Comparison of ENCODE assay signal across 13 cellular contexts in genomic region chr17:46121841-46122485, GRCh38.
DNase-seq lines count a peak whose midpoint lies in the region; ATAC-seq and TF ChIP-seq lines count a peak whose summit lies in the region.
"Had no signal": no experiment of that assay in that cellular context is flagged by ENCODE, and none has a peak within 500 bp of the region (broad histone marks: within the 10 kb centered on the region; RNA-seq: fewer than 3 reads in every experiment).

No MANE protein-coding gene starts in this region.

- peak overlapping the region; percentile 48 for H3K27ac Mint-ChIP-seq in activated CD4-positive, alpha-beta T cell treated with anti-CD3 and anti-CD28 coated beads, Interleukin-2, amount 10 ng/mL, durations not matched to agents 7 days and 5 days
- H3K27ac Mint-ChIP-seq in H9: peak overlapping the region in 2 of 3 experiments; percentile 7 to 78; a peak in 2 of 7 replicates
- H3K27ac Mint-ChIP-seq in activated naive CD8-positive, alpha-beta T cell treated with anti-CD3 and anti-CD28 coated beads for 36 hours: peak overlapping the region; percentile 77

- H3K23me2 ChIP-seq in H9 (ENCODE audit: insufficient read length, low read depth, low read length, poor library complexity, severe bottlenecking): no peaks in the 10 kb centered on the region

- H2AK5ac ChIP-seq in H9 (ENCODE audit: insufficient read length, low read length): no peak overlapping the region

- no peaks in the 10 kb centered on the region for H3K36me3 ChIP-seq in gastrocnemius medialis
- H3K36me3 ChIP-seq: transverse colon had no signal

- no peak overlapping the region for H4K91ac ChIP-seq in H9 (ENCODE audit: insufficient read length, low read depth, low read length)

- no peak overlapping the region for H3K4ac ChIP-seq in H9 (ENCODE audit: low read depth, low read length)

- H4K8ac ChIP-seq in H9 (replicated peaks; ENCODE audit: insufficient read length, low read depth, low read length): no peak overlapping the region

- no peak overlapping the region for H3K4me2 ChIP-seq in H9 (ENCODE audit: insufficient read depth, insufficient read length, low read length)

- H3K27ac ChIP-seq in H9 (ENCODE audit: insufficient read length, low read depth, low read length): no peak overlapping the region
- H3K27ac ChIP-seq in gastrocnemius medialis: peak overlapping the region; percentile 49 to 72 (median 58)
- H3K27ac ChIP-seq: coronary artery, RWPE1, transverse colon had no signal

- H4K20me1 ChIP-seq in H9 (ENCODE audit: control insufficient read depth, insufficient read depth, insufficient read length): no peaks in the 10 kb centered on the region

- no peak overlapping the region for H3K9ac ChIP-seq in H9 (ENCODE audit: extremely low read depth, insufficient read length, low read length)

- H3K4me1 ChIP-seq in H9 (ENCODE audit: insufficient read depth, low read length) (peaks cover 2% of the 10 kb centered on the region; the same call in 1 of the 2 replicates), gastrocnemius medialis (peaks cover 87 to 91% of the 10 kb centered on the region in 2 donors)

- H3K79me2 ChIP-seq in H9 (ENCODE audit: insufficient read depth, low read length): peaks cover 67% of the 10 kb centered on the region; the same call in 1 of the 2 replicates

- peaks cover 3% of the 10 kb centered on the region for H3K79me1 ChIP-seq in H9 (ENCODE audit: insufficient read depth, low read depth, low read length, poor library complexity, severe bottlenecking)

- in situ Hi-C loops in gastrocnemius medialis (cut with MboI; ENCODE audit: low sequenced_read_pairs in 4 of 4): no loop called here

- no peak overlapping the region for H3K4me3 ChIP-seq in gastrocnemius medialis
- H3K4me3 ChIP-seq: coronary artery, transverse colon had no signal

- H2BK20ac ChIP-seq in H9 (ENCODE audit: low read depth, low read length, poor library complexity, severe bottlenecking): no peak overlapping the region

- H3K27me3 ChIP-seq in H9 (ENCODE audit: insufficient read depth, low read length) (no peaks in the 10 kb centered on the region), gastrocnemius medialis (no peaks in the 10 kb centered on the region)
- H3K27me3 ChIP-seq: transverse colon had no signal

- no peak overlapping the region for H2BK12ac ChIP-seq in H9 (ENCODE audit: insufficient read length, low read depth, low read length)

- no peaks in the 10 kb centered on the region for H3K9me3 Mint-ChIP-seq in activated CD4-positive, alpha-beta T cell treated with anti-CD3 and anti-CD28 coated beads, Interleukin-2, amount 10 ng/mL, durations not matched to agents 7 days and 5 days
- H3K9me3 Mint-ChIP-seq in H9: no peaks in the 10 kb centered on the region
- H3K9me3 Mint-ChIP-seq in activated naive CD8-positive, alpha-beta T cell treated with anti-CD3 and anti-CD28 coated beads for 36 hours: peaks cover 2% of the 10 kb centered on the region

- DNase-seq in activated CD4-positive, alpha-beta T cell treated with anti-CD3 and anti-CD28 coated beads, Interleukin-2, amount 10 ng/mL, durations not matched to agents 7 days and 5 days: no peak
- DNase-seq in activated CD4-positive, alpha-beta T cell treated with anti-CD3 and anti-CD28 coated beads, Interleukin-2, amount 50 U/mL, for 4 hours: no peak
- DNase-seq in H9: no peak
- DNase-seq in activated naive CD8-positive, alpha-beta T cell treated with anti-CD3 and anti-CD28 coated beads for 36 hours: no peak
- no peak for DNase-seq in gastrocnemius medialis
- DNase-seq in NCI-H2171 treated with DMSO at 0.1 percent for 48 hours (lab: John Stamatoyannopoulos, UW): no peak
- no peak for DNase-seq in amygdala (lab: John Stamatoyannopoulos, UW)
- DNase-seq in activated gamma-delta T cell (lab: John Stamatoyannopoulos, UW): no peak
- DNase-seq: DMS79 treated with DMSO at 0.1 percent for 48 hours, NCI-H510A, transverse colon had no signal

- TF ChIP-seq CTCF in H9 (conservative IDR thresholded peaks at IDR 0.05): no peak
- no peak for TF ChIP-seq CTCF in gastrocnemius medialis (IDR thresholded peaks at IDR 0.05 in 4 of 5, conservative IDR thresholded peaks at IDR 0.05 in 1 of 5)

- H3K4me3 Mint-ChIP-seq in activated CD4-positive, alpha-beta T cell treated with anti-CD3 and anti-CD28 coated beads, Interleukin-2, amount 10 ng/mL, durations not matched to agents 7 days and 5 days: peak overlapping the region; percentile 17
- no peak overlapping the region for H3K4me3 Mint-ChIP-seq in H9
- peak overlapping the region; percentile 24 for H3K4me3 Mint-ChIP-seq in activated naive CD8-positive, alpha-beta T cell treated with anti-CD3 and anti-CD28 coated beads for 36 hours

- no peak overlapping the region for H2BK120ac ChIP-seq in H9 (ENCODE audit: low read depth, low read length, poor library complexity, severe bottlenecking)

- CTCF ChIA-PET in activated CD4-positive, alpha-beta T cell treated with anti-CD3 and anti-CD28 coated beads, Interleukin-2, amount 10 ng/mL, durations not matched to agents 7 days and 5 days (lab: Charles Lee): interaction anchor here (2.3 kb wide), 1 partner anchor 71 kb away, joined by 8 read pairs; the partner anchor contains the start of gene KANSL1

- H3K23ac ChIP-seq in H9 (ENCODE audit: insufficient read length, low read depth, low read length): no peak overlapping the region

- peaks cover 37% of the 10 kb centered on the region for H3K36me3 Mint-ChIP-seq in activated CD4-positive, alpha-beta T cell treated with anti-CD3 and anti-CD28 coated beads, Interleukin-2, amount 10 ng/mL, durations not matched to agents 7 days and 5 days (ENCODE audit: low read depth)
- peaks cover 0 to 5% (median 3%) of the 10 kb centered on the region in 3 experiments; a peak in 3 of 7 replicates for H3K36me3 Mint-ChIP-seq in H9 (ENCODE audit: insufficient read depth in 1 of 3, low read depth in 3 of 3)
- H3K36me3 Mint-ChIP-seq in activated naive CD8-positive, alpha-beta T cell treated with anti-CD3 and anti-CD28 coated beads for 36 hours: peaks cover 35% of the 10 kb centered on the region

- no peak overlapping the region for H3K56ac ChIP-seq in H9 (ENCODE audit: insufficient read length, low read depth, low read length)

- intact Hi-C loops in gastrocnemius medialis (cut with DNase I; ENCODE audit: low total_unique reads): no loop called here

- TF ChIP-seq POLR2A in gastrocnemius medialis (IDR thresholded peaks at IDR 0.05): no peak

- peaks cover 50% of the 10 kb centered on the region for H3K4me1 Mint-ChIP-seq in activated CD4-positive, alpha-beta T cell treated with anti-CD3 and anti-CD28 coated beads, Interleukin-2, amount 10 ng/mL, durations not matched to agents 7 days and 5 days
- peaks cover 63 to 65% of the 10 kb centered on the region in 2 experiments for H3K4me1 Mint-ChIP-seq in H9
- peaks cover 75% of the 10 kb centered on the region for H3K4me1 Mint-ChIP-seq in activated naive CD8-positive, alpha-beta T cell treated with anti-CD3 and anti-CD28 coated beads for 36 hours

- H2BK5ac ChIP-seq in H9 (ENCODE audit: insufficient read length, low read length): no peak overlapping the region

- WGBS in H9 (ENCODE audit: extremely low coverage, insufficient read length, low lambda C conversion rate): no CpG with 5 or more reads among the region's 5 CpGs

- ATAC-seq in gastrocnemius medialis: no peak

- no peak overlapping the region for H4K5ac ChIP-seq in H9 (ENCODE audit: insufficient read length, low read depth, low read length)

- no peak overlapping the region for H3K14ac ChIP-seq in H9 (ENCODE audit: insufficient read depth, low read length)

- H2BK15ac ChIP-seq in H9 (ENCODE audit: low read depth, low read length): no peak overlapping the region

- no peaks in the 10 kb centered on the region for H3K27me3 Mint-ChIP-seq in activated CD4-positive, alpha-beta T cell treated with anti-CD3 and anti-CD28 coated beads, Interleukin-2, amount 10 ng/mL, durations not matched to agents 7 days and 5 days
- no peaks in the 10 kb centered on the region for H3K27me3 Mint-ChIP-seq in H9 (ENCODE audit: low read depth)
- H3K27me3 Mint-ChIP-seq in activated naive CD8-positive, alpha-beta T cell treated with anti-CD3 and anti-CD28 coated beads for 36 hours: no peaks in the 10 kb centered on the region

- no peak overlapping the region for H3K18ac ChIP-seq in H9 (ENCODE audit: insufficient read length, low read depth, low read length)

- H3K9me3 ChIP-seq in H9 (ENCODE audit: control insufficient read depth, low read depth, low read length): no peaks in the 10 kb centered on the region
- no peaks in the 10 kb centered on the region for H3K9me3 ChIP-seq in gastrocnemius medialis
- H3K9me3 ChIP-seq: transverse colon had no signal

- no peak overlapping the region for H3T11ph ChIP-seq in H9 (ENCODE audit: low read length)

- POLR2A ChIA-PET in activated CD4-positive, alpha-beta T cell treated with anti-CD3 and anti-CD28 coated beads, Interleukin-2, amount 10 ng/mL, durations not matched to agents 7 days and 5 days (lab: Charles Lee): no interaction called here

- no peak overlapping the region for H2AFZ ChIP-seq in H9 (ENCODE audit: low read length)

Comparison
In these comparisons a context has a peak if more than half of its experiments do, and no peak if none do; other contexts are left out.
1. H3K4me3 Mint-ChIP-seq: peak in activated CD4-positive, alpha-beta T cell treated with anti-CD3 and anti-CD28 coated beads, Interleukin-2, amount 10 ng/mL, durations not matched to agents 7 days and 5 days (single experiment) and activated naive CD8-positive, alpha-beta T cell treated with anti-CD3 and anti-CD28 coated beads for 36 hours (single experiment); none in H9 (0 of 2).
2. Peak in every context shown above with its lines, with median percentiles within 50 percentile points of each other: H3K27ac Mint-ChIP-seq.